In the genomic region with DNA sequence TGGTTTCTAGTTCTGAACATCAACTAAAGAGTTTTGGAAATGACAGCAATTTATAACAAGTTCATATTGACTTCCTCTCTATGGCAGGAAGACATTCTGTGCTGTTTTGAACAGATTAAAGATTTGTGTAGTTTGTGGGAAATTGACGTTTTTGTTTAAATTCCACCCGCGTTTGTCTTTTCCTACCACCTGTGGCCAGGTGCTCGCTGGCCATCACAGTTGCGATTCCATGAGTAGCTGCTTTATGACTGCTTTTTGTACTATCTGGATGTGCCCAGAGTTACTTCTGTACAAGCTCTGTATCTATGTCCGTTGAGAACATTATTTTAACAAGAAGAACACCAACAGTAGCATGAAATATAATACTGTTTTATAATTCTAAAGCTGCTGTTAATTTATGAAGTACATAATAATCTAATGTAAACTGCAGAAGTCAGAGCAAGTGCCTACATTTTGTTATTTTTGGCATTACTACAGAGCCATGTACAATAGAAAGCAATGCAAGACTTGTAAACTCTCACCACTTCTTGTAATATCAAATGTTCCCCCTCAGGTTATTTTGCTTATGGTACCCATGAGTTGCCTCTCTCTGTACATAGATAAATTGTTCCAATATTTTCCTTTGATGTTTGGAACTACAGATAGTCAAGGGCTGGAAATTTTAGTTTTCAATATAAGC, we compare ENCODE assay signal across 2 cellular contexts.
TF ChIP-seq lines count a peak whose summit lies in the region.

No MANE protein-coding gene starts in this region.

TF ChIP-seq in HCT116, 20 proteins besides CTCF, POLR2A, EP300 and RAD21:
- TF ChIP-seq, protein P1, sequence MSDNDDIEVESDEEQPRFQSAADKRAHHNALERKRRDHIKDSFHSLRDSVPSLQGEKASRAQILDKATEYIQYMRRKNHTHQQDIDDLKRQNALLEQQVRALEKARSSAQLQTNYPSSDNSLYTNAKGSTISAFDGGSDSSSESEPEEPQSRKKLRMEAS (IDR thresholded peaks at IDR 0.05), result no peak; the same call in 1 of the 2 replicates
- TF ChIP-seq ZNF274 (IDR thresholded peaks at IDR 0.05; ENCODE audit: low read depth, low read length), result no peak
- no peak for TF ChIP-seq CEBPB (IDR thresholded peaks at IDR 0.05; ENCODE audit: low read depth)
- peak; percentile 74 for TF ChIP-seq POLR2AphosphoS5 (IDR thresholded peaks at IDR 0.05; ENCODE audit: low read depth, low read length)
- TF ChIP-seq JUND (IDR thresholded peaks at IDR 0.05), result peak; percentile 41; the same call in 1 of the 2 replicates
- no peak for TF ChIP-seq EGR1 (IDR thresholded peaks at IDR 0.05; ENCODE audit: low read depth)
- no peak for TF ChIP-seq YY1 (IDR thresholded peaks at IDR 0.05; ENCODE audit: extremely low read depth, insufficient replicate concordance, low read depth, low read length)
- 0 out of 2 replicates have a peak, but pooled peaks have one; percentile 11 for TF ChIP-seq SIN3A (IDR thresholded peaks at IDR 0.05; ENCODE audit: low read depth)
- TF ChIP-seq EZH2 (IDR thresholded peaks at IDR 0.05), result no peak
- no peak for TF ChIP-seq TCF7L2 (IDR thresholded peaks at IDR 0.05; ENCODE audit: borderline replicate concordance, extremely low read depth, insufficient read depth, insufficient read length)
- TF ChIP-seq FOSL1 (IDR thresholded peaks at IDR 0.05; ENCODE audit: low read depth), result 0 out of 2 replicates have a peak, but pooled peaks have one; percentile 12
- no peak for TF ChIP-seq ZFX (IDR thresholded peaks at IDR 0.05)
- TF ChIP-seq, protein P2, sequence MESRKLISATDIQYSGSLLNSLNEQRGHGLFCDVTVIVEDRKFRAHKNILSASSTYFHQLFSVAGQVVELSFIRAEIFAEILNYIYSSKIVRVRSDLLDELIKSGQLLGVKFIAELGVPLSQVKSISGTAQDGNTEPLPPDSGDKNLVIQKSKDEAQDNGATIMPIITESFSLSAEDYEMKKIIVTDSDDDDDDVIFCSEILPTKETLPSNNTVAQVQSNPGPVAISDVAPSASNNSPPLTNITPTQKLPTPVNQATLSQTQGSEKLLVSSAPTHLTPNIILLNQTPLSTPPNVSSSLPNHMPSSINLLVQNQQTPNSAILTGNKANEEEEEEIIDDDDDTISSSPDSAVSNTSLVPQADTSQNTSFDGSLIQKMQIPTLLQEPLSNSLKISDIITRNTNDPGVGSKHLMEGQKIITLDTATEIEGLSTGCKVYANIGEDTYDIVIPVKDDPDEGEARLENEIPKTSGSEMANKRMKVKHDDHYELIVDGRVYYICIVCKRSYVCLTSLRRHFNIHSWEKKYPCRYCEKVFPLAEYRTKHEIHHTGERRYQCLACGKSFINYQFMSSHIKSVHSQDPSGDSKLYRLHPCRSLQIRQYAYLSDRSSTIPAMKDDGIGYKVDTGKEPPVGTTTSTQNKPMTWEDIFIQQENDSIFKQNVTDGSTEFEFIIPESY (IDR thresholded peaks at IDR 0.05; ENCODE audit: extremely low read depth, insufficient replicate concordance, low read length), result peak; percentile 6
- no peak for TF ChIP-seq ELF1 (IDR thresholded peaks at IDR 0.05; ENCODE audit: borderline replicate concordance, low read depth)
- TF ChIP-seq SRF (IDR thresholded peaks at IDR 0.05; ENCODE audit: low read depth), result no peak
- TF ChIP-seq, protein P3, sequence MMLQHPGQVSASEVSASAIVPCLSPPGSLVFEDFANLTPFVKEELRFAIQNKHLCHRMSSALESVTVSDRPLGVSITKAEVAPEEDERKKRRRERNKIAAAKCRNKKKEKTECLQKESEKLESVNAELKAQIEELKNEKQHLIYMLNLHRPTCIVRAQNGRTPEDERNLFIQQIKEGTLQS (IDR thresholded peaks at IDR 0.05), result no peak
- no peak for TF ChIP-seq SP1 (IDR thresholded peaks at IDR 0.05; ENCODE audit: low read depth)
- TF ChIP-seq, protein P4, sequence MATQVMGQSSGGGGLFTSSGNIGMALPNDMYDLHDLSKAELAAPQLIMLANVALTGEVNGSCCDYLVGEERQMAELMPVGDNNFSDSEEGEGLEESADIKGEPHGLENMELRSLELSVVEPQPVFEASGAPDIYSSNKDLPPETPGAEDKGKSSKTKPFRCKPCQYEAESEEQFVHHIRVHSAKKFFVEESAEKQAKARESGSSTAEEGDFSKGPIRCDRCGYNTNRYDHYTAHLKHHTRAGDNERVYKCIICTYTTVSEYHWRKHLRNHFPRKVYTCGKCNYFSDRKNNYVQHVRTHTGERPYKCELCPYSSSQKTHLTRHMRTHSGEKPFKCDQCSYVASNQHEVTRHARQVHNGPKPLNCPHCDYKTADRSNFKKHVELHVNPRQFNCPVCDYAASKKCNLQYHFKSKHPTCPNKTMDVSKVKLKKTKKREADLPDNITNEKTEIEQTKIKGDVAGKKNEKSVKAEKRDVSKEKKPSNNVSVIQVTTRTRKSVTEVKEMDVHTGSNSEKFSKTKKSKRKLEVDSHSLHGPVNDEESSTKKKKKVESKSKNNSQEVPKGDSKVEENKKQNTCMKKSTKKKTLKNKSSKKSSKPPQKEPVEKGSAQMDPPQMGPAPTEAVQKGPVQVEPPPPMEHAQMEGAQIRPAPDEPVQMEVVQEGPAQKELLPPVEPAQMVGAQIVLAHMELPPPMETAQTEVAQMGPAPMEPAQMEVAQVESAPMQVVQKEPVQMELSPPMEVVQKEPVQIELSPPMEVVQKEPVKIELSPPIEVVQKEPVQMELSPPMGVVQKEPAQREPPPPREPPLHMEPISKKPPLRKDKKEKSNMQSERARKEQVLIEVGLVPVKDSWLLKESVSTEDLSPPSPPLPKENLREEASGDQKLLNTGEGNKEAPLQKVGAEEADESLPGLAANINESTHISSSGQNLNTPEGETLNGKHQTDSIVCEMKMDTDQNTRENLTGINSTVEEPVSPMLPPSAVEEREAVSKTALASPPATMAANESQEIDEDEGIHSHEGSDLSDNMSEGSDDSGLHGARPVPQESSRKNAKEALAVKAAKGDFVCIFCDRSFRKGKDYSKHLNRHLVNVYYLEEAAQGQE (IDR thresholded peaks at IDR 0.05; ENCODE audit: low read depth), result no peak
- no peak for TF ChIP-seq EZH2phosphoT487 (IDR thresholded peaks at IDR 0.05; ENCODE audit: borderline replicate concordance)
- TF ChIP-seq CBX3 (IDR thresholded peaks at IDR 0.05; ENCODE audit: low read depth), result 0 out of 2 replicates have a peak, but pooled peaks have one; percentile 7

TF ChIP-seq in endothelial cell of umbilical vein, 7 proteins besides CTCF, POLR2A, EP300 and RAD21:
- TF ChIP-seq POLR2AphosphoS5 (IDR thresholded peaks at IDR 0.05; ENCODE audit: insufficient read depth, low read depth, low read length) (no peak), JUN (IDR thresholded peaks at IDR 0.05; ENCODE audit: borderline replicate concordance, insufficient read depth, insufficient read length, low read depth) (no peak), EZH2 (IDR thresholded peaks at IDR 0.05; ENCODE audit: borderline replicate concordance, low read depth, low read length, severe bottlenecking) (no peak), GATA2 (IDR thresholded peaks at IDR 0.05; ENCODE audit: insufficient read depth, insufficient read length, low read depth, low read length) (no peak), MYC (IDR thresholded peaks at IDR 0.05; ENCODE audit: low read depth, low read length) (no peak), FOS (IDR thresholded peaks at IDR 0.05; ENCODE audit: borderline replicate concordance, insufficient read depth, low read length) (no peak)
- TF ChIP-seq, protein P1 (IDR thresholded peaks at IDR 0.05; ENCODE audit: insufficient read depth, insufficient read length), result no peak
